Comparison of ENCODE assay signal across 8 cellular contexts in the genomic region with DNA sequence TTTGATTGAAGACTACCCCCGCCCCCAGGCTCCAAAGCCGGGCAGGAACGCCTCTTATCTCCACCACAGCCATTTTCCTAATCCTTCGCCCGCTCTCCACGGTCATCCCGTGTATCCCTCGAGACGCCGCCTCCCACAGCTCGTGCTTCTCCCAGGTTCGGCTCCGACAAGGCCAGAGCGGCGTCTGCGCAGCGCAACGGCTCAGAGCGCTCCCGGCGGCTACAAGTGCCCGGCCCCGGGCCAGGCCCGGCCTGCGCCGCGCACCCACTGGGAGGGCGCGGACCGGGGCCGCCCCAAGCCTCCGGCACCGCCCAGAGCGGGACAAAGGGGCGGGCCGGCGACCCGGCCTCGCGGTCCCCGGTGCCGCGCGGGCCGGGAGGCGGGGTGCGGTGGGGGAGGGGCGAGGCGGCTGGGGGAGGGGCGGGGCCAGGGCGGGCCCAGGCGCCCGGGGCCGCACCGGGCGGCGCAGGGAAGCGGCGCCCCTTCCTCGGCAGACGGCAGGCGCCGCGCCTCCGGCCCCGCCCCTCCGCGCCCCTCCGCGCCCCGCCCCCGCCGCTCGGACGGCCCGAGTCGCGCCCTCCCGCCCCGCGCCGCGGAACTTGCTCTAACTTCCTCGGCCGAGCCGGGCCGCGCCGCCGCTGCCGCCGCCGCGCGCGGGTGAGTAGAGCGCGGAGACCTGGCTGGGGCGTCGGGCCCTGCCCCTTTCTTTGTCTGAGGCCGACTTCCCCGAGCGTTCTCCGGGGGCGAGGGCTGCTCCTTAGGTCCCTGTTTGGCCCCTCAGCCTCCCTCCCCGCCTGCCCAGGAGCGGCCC. TPM values are rescaled to one million over a fixed set of nuclear protein-coding genes. Genes with fewer than 3 reads are reported as not detected.
DNase-seq lines count a peak whose midpoint lies in the region; ATAC-seq, FAIRE-seq and TF ChIP-seq lines count a peak whose summit lies in the region.

A gene with protein sequence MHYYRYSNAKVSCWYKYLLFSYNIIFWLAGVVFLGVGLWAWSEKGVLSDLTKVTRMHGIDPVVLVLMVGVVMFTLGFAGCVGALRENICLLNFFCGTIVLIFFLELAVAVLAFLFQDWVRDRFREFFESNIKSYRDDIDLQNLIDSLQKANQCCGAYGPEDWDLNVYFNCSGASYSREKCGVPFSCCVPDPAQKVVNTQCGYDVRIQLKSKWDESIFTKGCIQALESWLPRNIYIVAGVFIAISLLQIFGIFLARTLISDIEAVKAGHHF (plus strand): TSS at position 596 of the 811 bp plus-strand sequence. CDS start 34,924 bp downstream, outside the sequence.

- peak within 1 kb of the TSS; percentile 93 for H3K9ac ChIP-seq in keratinocyte (ENCODE audit: control insufficient read depth, extremely low read depth, insufficient read depth, low read length)

- peak; percentile 70 for ATAC-seq in HG02642 (IDR thresholded peaks at IDR 0.05; ENCODE audit: poor library complexity, unreplicated experiment)
- ATAC-seq in activated CD4-positive, CD25-positive, alpha-beta regulatory T cell treated with anti-CD3 and anti-CD28 coated beads, Interleukin-2, amount 50 U/mL, for 24 hours: peak; percentile 76 to 81

- peak within 1 kb of the TSS; percentile 81 to 90 (median 84) for H3K4me3 ChIP-seq in keratinocyte (ENCODE audit: control insufficient read depth in 2 of 3, extremely low read depth in 1 of 3, insufficient read depth in 2 of 3, low read depth in 1 of 3, low read length in 3 of 3)

- no peak for FAIRE-seq in keratinocyte (lab: Jason Lieb, UNC)

- dilution Hi-C loops in keratinocyte (cut with MboI; ENCODE audit: extremely low pct_ligation_motif_present, low sequenced_read_pairs): no loop called here

- H3K79me2 ChIP-seq in keratinocyte (ENCODE audit: control insufficient read depth, insufficient read depth, low read length): peaks cover 46% of the 10 kb centered on the region

- H4K20me1 ChIP-seq in keratinocyte (ENCODE audit: control insufficient read depth, extremely low read depth, insufficient read depth, low read length): peaks cover 5% of the 10 kb centered on the region

- H3K9me3 ChIP-seq in keratinocyte (ENCODE audit: control insufficient read depth, low read depth, low read length): peaks cover 2% of the 10 kb centered on the region

- peak within 1 kb of the TSS; percentile 2 for H2AFZ ChIP-seq in keratinocyte (ENCODE audit: control insufficient read depth, low read length)

- H3K4me2 ChIP-seq in keratinocyte (ENCODE audit: control insufficient read depth, extremely low read depth, insufficient read depth, low read depth, low read length): peak within 1 kb of the TSS; percentile 98

- H3K27ac ChIP-seq in keratinocyte (ENCODE audit: control insufficient read depth, insufficient read depth, low read length): peak within 1 kb of the TSS; percentile 79

- peak; percentile 32 to 47 for DNase-seq in NCI-H2081 (lab: John Stamatoyannopoulos, UW)
- no peak for DNase-seq in NCI-H2081 treated with DMSO at 0.1 percent for 48 hours (lab: John Stamatoyannopoulos, UW)
- peak; percentile 53 for DNase-seq in NCI-H146 treated with DMSO at 0.1 percent for 48 hours (lab: John Stamatoyannopoulos, UW; ENCODE audit: unreplicated experiment)
- DNase-seq in cerebellum (ENCODE audit: low spot score): peak; percentile 50
- DNase-seq in keratinocyte (ENCODE audit: low read depth, low spot score): no peak
- DNase-seq in stimulated activated CD4-positive, alpha-beta T cell treated with anti-CD3 and anti-CD28 coated beads, Interleukin-12 subunit alpha, Interleukin-12 subunit beta, amount 100 ng/mL, for 48 hours (ENCODE audit: low read depth in 2 of 3, low spot score in 1 of 3): peak in 2 of 3 donors; percentile 56 to 78

- H3K27me3 ChIP-seq in keratinocyte (ENCODE audit: control insufficient read depth, extremely low read depth, insufficient read depth, low read length): no peaks in the 10 kb centered on the region

- no peaks in the 10 kb centered on the region for H3K9me1 ChIP-seq in keratinocyte (ENCODE audit: control insufficient read depth, extremely low read depth, insufficient read depth, low read length)

- TF ChIP-seq CTCF in keratinocyte (optimal IDR thresholded peaks at IDR 0.05 in 1 of 3, IDR thresholded peaks at IDR 0.05 in 1 of 3, conservative IDR thresholded peaks at IDR 0.05 in 1 of 3; ENCODE audit: extremely low read depth in 1 of 3, insufficient read depth in 2 of 3, low read length in 3 of 3): no peak

- H3K4me1 ChIP-seq in keratinocyte (ENCODE audit: control insufficient read depth, extremely low read depth, insufficient read depth, low read length): peaks cover 42% of the 10 kb centered on the region

- peaks cover 0 to 2% of the 10 kb centered on the region in 2 experiments for H3K36me3 ChIP-seq in keratinocyte (ENCODE audit: control insufficient read depth in 2 of 2, extremely low read depth in 1 of 2, insufficient read depth in 2 of 2, low read length in 2 of 2)

RNA-seq across cellular contexts. Expression of the gene that starts here (rescaled TPM):
- 20.5 TPM for total RNA-seq in cerebellum
- 71.1 to 191 TPM (median 87.0 TPM) in 3 replicates for polyA plus RNA-seq in keratinocyte
- 24.8 TPM for polyA plus RNA-seq in keratinocyte (2011; ENCODE audit: low read depth)
- 64.9 and 73.6 TPM in 2 replicates for polyA plus RNA-seq in keratinocyte (2011; cell fraction: cytosol; rRNA removed)
- 286 and 296 TPM in 2 replicates for polyA plus RNA-seq in keratinocyte (2011; cell fraction: nucleus; rRNA removed)
- 89.0 and 143 TPM in 2 replicates for polyA plus RNA-seq in keratinocyte (2012; ENCODE audit: low replicate concordance)
- 94.5 to 356 TPM (median 124 TPM) in 3 replicates for polyA minus RNA-seq in keratinocyte
- 73.1 TPM for polyA minus RNA-seq in keratinocyte (2011; cell fraction: cytosol; rRNA and poly(A)+ RNA removed)
- 118 and 190 TPM in 2 replicates for polyA minus RNA-seq in keratinocyte (2011; cell fraction: nucleus; rRNA and poly(A)+ RNA removed)

Comparison
In these comparisons a context has a peak if more than half of its experiments do, and no peak if none do; other contexts are left out.
1. DNase-seq: peak in NCI-H2081 (2 of 2), NCI-H146 treated with DMSO at 0.1 percent for 48 hours (single experiment), cerebellum (single experiment) and stimulated activated CD4-positive, alpha-beta T cell treated with anti-CD3 and anti-CD28 coated beads, Interleukin-12 subunit alpha, Interleukin-12 subunit beta, amount 100 ng/mL, for 48 hours (2 of 3); none in NCI-H2081 treated with DMSO at 0.1 percent for 48 hours (single experiment) and keratinocyte (single experiment).